ENCODE assay signal across 24 cellular contexts in the genomic region with DNA sequence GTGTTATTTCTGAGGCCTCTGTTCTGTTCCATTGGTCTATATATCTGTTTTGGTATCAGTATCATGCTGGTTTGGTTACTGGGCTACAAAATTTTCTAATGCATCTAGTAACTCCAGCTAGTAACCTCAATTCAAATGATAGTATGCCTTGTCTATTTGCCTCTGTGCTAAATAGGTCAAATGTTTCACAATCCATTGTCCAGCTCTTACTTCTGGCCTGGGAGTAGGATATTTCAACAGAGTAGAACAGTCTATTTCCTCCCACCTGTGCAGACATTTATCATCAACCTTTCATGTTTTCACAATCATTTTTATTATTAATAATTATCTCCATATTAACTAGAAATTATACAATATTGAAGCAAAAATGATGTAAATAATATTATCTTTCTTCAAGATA.
"Had no signal": no experiment of that assay in that cellular context is flagged by ENCODE, and none has a peak within 500 bp of the region (broad histone marks: within the 10 kb centered on the region; RNA-seq: fewer than 3 reads in every experiment).

No MANE protein-coding gene starts in this region.

- H3K27me3 Mint-ChIP-seq: naive thymus-derived CD4-positive, alpha-beta T cell; natural killer cell treated with Interleukin-12 subunit alpha and Interleukin-12 subunit beta and Interleukin-15 and Interleukin-18, amount 100 ng/mL, for 72 hours; stimulated activated naive CD8-positive, alpha-beta T cell treated with anti-CD3 and anti-CD28 coated beads, Interleukin-15, Interleukin-2, amounts not matched to agents 100 ng/mL and 50 ng/mL, for 24 hours had no signal

- H3K4me3 Mint-ChIP-seq: mesothelial cell of epicardium; naive thymus-derived CD4-positive, alpha-beta T cell; natural killer cell treated with Interleukin-12 subunit alpha and Interleukin-12 subunit beta and Interleukin-15 and Interleukin-18, amount 100 ng/mL, for 72 hours; stimulated activated effector memory CD8-positive, alpha-beta T cell treated with anti-CD3 and anti-CD28 coated beads, Interleukin-12 subunit alpha, Interleukin-12 subunit beta, amount 100 ng/mL, for 72 hours; stimulated activated naive CD8-positive, alpha-beta T cell treated with anti-CD3 and anti-CD28 coated beads, Interleukin-15, Interleukin-2, amounts not matched to agents 100 ng/mL and 50 ng/mL, for 24 hours had no signal

- H3K4me3 ChIP-seq: left lung, lung, pancreas, prostate gland, spleen, suprapubic skin, thoracic aorta, tibial artery, uterus had no signal

- H3K4me1 ChIP-seq: left lung, pancreas, prostate gland, spleen, tibial artery, uterus had no signal

- H3K36me3 ChIP-seq: left lung, pancreas, prostate gland, spleen, suprapubic skin, thoracic aorta, tibial artery, uterus had no signal

- H3K27ac Mint-ChIP-seq: mesothelial cell of epicardium; naive thymus-derived CD4-positive, alpha-beta T cell; stimulated activated effector memory CD8-positive, alpha-beta T cell treated with anti-CD3 and anti-CD28 coated beads, Interleukin-12 subunit alpha, Interleukin-12 subunit beta, amount 100 ng/mL, for 72 hours; stimulated activated naive CD8-positive, alpha-beta T cell treated with anti-CD3 and anti-CD28 coated beads, Interleukin-15, Interleukin-2, amounts not matched to agents 100 ng/mL and 50 ng/mL, for 24 hours had no signal

- DNase-seq: hippocampal formation; kidney glomerular epithelial cell; left cardiac atrium; left lung; mesendoderm; naive thymus-derived CD4-positive, alpha-beta T cell; pancreas; posterior cingulate gyrus; small intestine; spleen; stimulated activated CD4-positive, alpha-beta T cell treated with anti-CD3 and anti-CD28 coated beads, Interleukin-4, amount 100 ng/mL, for 24 hours; stimulated activated naive CD4-positive, alpha-beta T cell; tibial artery; trophoblast cell; uterus had no signal

- ATAC-seq: left lung; naive thymus-derived CD4-positive, alpha-beta T cell; natural killer cell treated with Interleukin-12 subunit alpha and Interleukin-12 subunit beta and Interleukin-15 and Interleukin-18, amount 100 ng/mL, for 72 hours; pancreas; sciatic nerve had no signal

- H3K36me3 Mint-ChIP-seq: mesothelial cell of epicardium had no signal

- H3K9me3 ChIP-seq: left lung, pancreas, prostate gland, spleen, suprapubic skin, thoracic aorta, tibial artery, uterus had no signal

- H3K27ac ChIP-seq: left lung, pancreas, prostate gland, spleen, suprapubic skin, thoracic aorta, tibial artery, uterus had no signal

- H3K27me3 ChIP-seq: left lung, pancreas, spleen, suprapubic skin, uterus had no signal

- H3K9me3 Mint-ChIP-seq: mesothelial cell of epicardium; natural killer cell treated with Interleukin-12 subunit alpha and Interleukin-12 subunit beta and Interleukin-15 and Interleukin-18, amount 100 ng/mL, for 72 hours; stimulated activated effector memory CD8-positive, alpha-beta T cell treated with anti-CD3 and anti-CD28 coated beads, Interleukin-12 subunit alpha, Interleukin-12 subunit beta, amount 100 ng/mL, for 72 hours; stimulated activated naive CD8-positive, alpha-beta T cell treated with anti-CD3 and anti-CD28 coated beads, Interleukin-15, Interleukin-2, amounts not matched to agents 100 ng/mL and 50 ng/mL, for 24 hours had no signal
